In the genomic region with DNA sequence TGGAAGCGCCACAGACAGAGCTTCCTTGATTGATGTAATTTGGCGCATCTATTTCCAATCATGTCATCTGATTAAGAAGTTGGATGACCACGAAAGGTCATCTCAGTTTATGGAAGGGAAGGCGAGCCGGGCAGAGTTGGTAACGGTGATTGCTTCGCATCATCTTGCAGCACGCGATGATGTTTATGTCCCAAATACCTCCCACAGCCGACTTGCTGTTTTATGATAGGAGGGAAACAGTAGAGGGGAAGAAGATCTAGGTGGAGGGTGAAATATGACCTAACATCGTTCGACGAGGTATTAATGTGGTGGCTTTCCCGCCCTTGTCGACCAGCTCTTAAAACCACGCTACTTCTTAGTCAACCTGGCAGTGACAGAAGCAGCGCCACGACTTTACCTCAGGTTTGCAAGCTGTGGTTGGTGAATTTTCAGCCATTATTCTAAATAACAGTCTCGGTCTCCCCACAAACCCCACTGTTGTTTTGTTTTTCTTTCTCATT, we compare ENCODE assay signal across 8 cellular contexts. TPM values are rescaled to one million over a fixed set of nuclear protein-coding genes. Genes with fewer than 3 reads are reported as not detected.
DNase-seq lines count a peak whose midpoint lies in the region; ATAC-seq, FAIRE-seq and TF ChIP-seq lines count a peak whose summit lies in the region.

No MANE protein-coding gene starts in this region.

- 78% methylated on average over 19 of the region's 19 CpGs for WGBS in HepG2 (ENCODE audit: low lambda C conversion rate)

- ATAC-seq in HepG2 (no peak), HG02970 (IDR thresholded peaks at IDR 0.05; ENCODE audit: low FRiP score, unreplicated experiment) (no peak), GM18909 (IDR thresholded peaks at IDR 0.05; ENCODE audit: poor library complexity, unreplicated experiment) (no peak)

- H3K9me3 Mint-ChIP-seq in activated naive CD4-positive, alpha-beta T cell treated with anti-CD3 and anti-CD28 coated beads, Interleukin-2, amount 10 ng/mL, durations not matched to agents 7 days and 5 days, result no peaks in the 10 kb centered on the region

- H3K27me3 ChIP-seq in HepG2 (ENCODE audit: control insufficient read depth in 1 of 2, insufficient read depth in 2 of 2, low read length in 2 of 2), result peaks cover 7 to 28% of the 10 kb centered on the region in 2 experiments

- intact Hi-C loops in HepG2 (cut with micrococcal nuclease; ENCODE audit: unreplicated experiment), result no loop called here

- FAIRE-seq in HepG2 (lab: Jason Lieb, UNC), result no peak

- no peak overlapping the region for H3K27ac ChIP-seq in HepG2 (ENCODE audit: extremely low read length, insufficient read depth, low read length)

- TF ChIP-seq POLR2A in HepG2 (IDR thresholded peaks at IDR 0.05; ENCODE audit: insufficient read depth in 1 of 2, low read depth in 2 of 2, low read length in 2 of 2), result no peak

- no peaks in the 10 kb centered on the region for H3K79me2 ChIP-seq in HepG2 (ENCODE audit: insufficient read depth, low read length)

- H4K20me1 ChIP-seq in HepG2 (ENCODE audit: insufficient read depth, low read length), result no peaks in the 10 kb centered on the region

- no peak for TF ChIP-seq CTCF in HepG2 (CRISPR knock-in tag; IDR thresholded peaks at IDR 0.05)

- H3K4me1 ChIP-seq in HepG2 (ENCODE audit: insufficient read depth, low read length), result peaks cover 13% of the 10 kb centered on the region

- no peaks in the 10 kb centered on the region for H3K36me3 ChIP-seq in HepG2 (replicated peaks in 1 of 2; ENCODE audit: control insufficient read depth in 1 of 2, insufficient read depth in 2 of 2, low read length in 2 of 2)

- H3K9me3 ChIP-seq in HepG2 (ENCODE audit: low read length), result no peaks in the 10 kb centered on the region

- TF ChIP-seq EP300 in HepG2 (IDR thresholded peaks at IDR 0.05; ENCODE audit: low read depth in 2 of 2, low read length in 2 of 2) (no peak), HepG2 (CRISPR knock-in tag; IDR thresholded peaks at IDR 0.05; ENCODE audit: borderline replicate concordance) (no peak)

- in situ Hi-C loops in HepG2 (cut with HindIII; ENCODE audit: extremely low pct_ligation_motif_present, low pct_unique_long_range_greater_than_20kb) (loop anchor here (5.0 kb wide), 1 partner anchor 263 kb away; no protein-coding TSS in a partner anchor), ACHN (cut with HindIII; ENCODE audit: low pct_ligation_motif_present, low pct_unique_long_range_greater_than_20kb, low sequenced_read_pairs) (no loop called here)

- DNase-seq in activated CD4-positive, alpha-beta T cell treated with anti-CD3 and anti-CD28 coated beads for 48 hours, result peak; percentile 71
- DNase-seq in activated CD4-positive, alpha-beta T cell treated with anti-CD3 and anti-CD28 coated beads for 4 hours, result no peak
- DNase-seq in activated naive CD4-positive, alpha-beta T cell treated with anti-CD3 and anti-CD28 coated beads, Interleukin-2, amount 10 ng/mL, durations not matched to agents 7 days and 5 days, result peak; percentile 57
- DNase-seq in HepG2 (ENCODE audit: low spot score) (no peak), ACHN (no peak)
- DNase-seq in stimulated activated CD8-positive, alpha-beta memory T cell treated with anti-CD3 and anti-CD28 coated beads, Interleukin-4, amount 100 ng/mL, for 4 hours (ENCODE audit: low read depth in 2 of 2, low spot score in 1 of 2), result peak; percentile 2 to 4

- CTCF ChIA-PET in activated naive CD4-positive, alpha-beta T cell treated with anti-CD3 and anti-CD28 coated beads, Interleukin-2, amount 10 ng/mL, durations not matched to agents 7 days and 5 days (lab: Charles Lee), result no interaction called here
- CTCF ChIA-PET in HepG2 (lab: Yijun Ruan, JAX; ENCODE audit: low intra/inter-chr PET ratio, low total read pairs), result no interaction called here

- H3K4me1 Mint-ChIP-seq in activated naive CD4-positive, alpha-beta T cell treated with anti-CD3 and anti-CD28 coated beads, Interleukin-2, amount 10 ng/mL, durations not matched to agents 7 days and 5 days, result peaks cover 27% of the 10 kb centered on the region

- H3K27me3 Mint-ChIP-seq in activated naive CD4-positive, alpha-beta T cell treated with anti-CD3 and anti-CD28 coated beads, Interleukin-2, amount 10 ng/mL, durations not matched to agents 7 days and 5 days, result peaks cover 57% of the 10 kb centered on the region

- peak overlapping the region; percentile 52 for H3K4me2 ChIP-seq in HepG2 (ENCODE audit: low read depth, low read length)

- POLR2A ChIA-PET in HepG2 (lab: Yijun Ruan, JAX), result no interaction called here

- H3K27ac Mint-ChIP-seq in activated naive CD4-positive, alpha-beta T cell treated with anti-CD3 and anti-CD28 coated beads, Interleukin-2, amount 10 ng/mL, durations not matched to agents 7 days and 5 days, result peak overlapping the region; percentile 90

- H3K36me3 Mint-ChIP-seq in activated naive CD4-positive, alpha-beta T cell treated with anti-CD3 and anti-CD28 coated beads, Interleukin-2, amount 10 ng/mL, durations not matched to agents 7 days and 5 days, result no peaks in the 10 kb centered on the region

- TF ChIP-seq RAD21 in HepG2 (CRISPR knock-in tag; IDR thresholded peaks at IDR 0.05), result no peak

- no TSS peak for BruUV-seq in HepG2 (replicated peaks; lab: Mats Ljungman, UMichigan)

- H2AFZ ChIP-seq in HepG2 (ENCODE audit: low read length), result no peak overlapping the region

- no peak overlapping the region for H3K4me3 ChIP-seq in HepG2 (replicated peaks in 1 of 3; ENCODE audit: insufficient read depth in 1 of 3, low read depth in 2 of 3, low read length in 3 of 3)

- no peak overlapping the region for H3K9ac ChIP-seq in HepG2 (ENCODE audit: insufficient read depth, low read depth, low read length)

- H3K4me3 Mint-ChIP-seq in activated naive CD4-positive, alpha-beta T cell treated with anti-CD3 and anti-CD28 coated beads, Interleukin-2, amount 10 ng/mL, durations not matched to agents 7 days and 5 days, result peak overlapping the region; percentile 87

TF ChIP-seq in HepG2, 621 proteins besides CTCF, POLR2A, EP300 and RAD21 (continues in another document):
- TF ChIP-seq ZFAT (CRISPR knock-in tag; conservative IDR thresholded peaks at IDR 0.05) (no peak), POLR2AphosphoS5 (IDR thresholded peaks at IDR 0.05; ENCODE audit: low read depth, low read length) (no peak), ELF3 (CRISPR knock-in tag; IDR thresholded peaks at IDR 0.05) (no peak), SIN3A (IDR thresholded peaks at IDR 0.05; ENCODE audit: borderline replicate concordance, low read depth, low read length) (no peak), HHEX (CRISPR knock-in tag; IDR thresholded peaks at IDR 0.05) (no peak), TCF12 (IDR thresholded peaks at IDR 0.05) (no peak), TCF12 (CRISPR knock-in tag; IDR thresholded peaks at IDR 0.05) (no peak), ZMYM2 (CRISPR knock-in tag; IDR thresholded peaks at IDR 0.05) (no peak), ARID3A (IDR thresholded peaks at IDR 0.05; ENCODE audit: low read depth, low read length) (no peak), ZNF552 (CRISPR knock-in tag; IDR thresholded peaks at IDR 0.05; ENCODE audit: borderline replicate concordance) (no peak), RBFOX2 (IDR thresholded peaks at IDR 0.05; ENCODE audit: low read depth, low read length) (no peak)
- TF ChIP-seq, protein P1, sequence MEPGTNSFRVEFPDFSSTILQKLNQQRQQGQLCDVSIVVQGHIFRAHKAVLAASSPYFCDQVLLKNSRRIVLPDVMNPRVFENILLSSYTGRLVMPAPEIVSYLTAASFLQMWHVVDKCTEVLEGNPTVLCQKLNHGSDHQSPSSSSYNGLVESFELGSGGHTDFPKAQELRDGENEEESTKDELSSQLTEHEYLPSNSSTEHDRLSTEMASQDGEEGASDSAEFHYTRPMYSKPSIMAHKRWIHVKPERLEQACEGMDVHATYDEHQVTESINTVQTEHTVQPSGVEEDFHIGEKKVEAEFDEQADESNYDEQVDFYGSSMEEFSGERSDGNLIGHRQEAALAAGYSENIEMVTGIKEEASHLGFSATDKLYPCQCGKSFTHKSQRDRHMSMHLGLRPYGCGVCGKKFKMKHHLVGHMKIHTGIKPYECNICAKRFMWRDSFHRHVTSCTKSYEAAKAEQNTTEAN (CRISPR knock-in tag; conservative IDR thresholded peaks at IDR 0.05), result no peak

RNA-seq across cellular contexts. Expression of gene TANC2, which starts 0.8 kb away (rescaled TPM):
- 0.06 and 0.20 TPM in 2 replicates for total RNA-seq in HepG2 (2016; rRNA removed; fragmentation: Illumina TruSeq; extraction: Trizol)
- total RNA-seq in HepG2 (2016; cell fraction: cytosol; rRNA removed; fragmentation: Illumina TruSeq; extraction: Trizol; ENCODE audit: low read depth), result not detected in 2 replicates
- 0.26 and 0.37 TPM in 2 replicates for total RNA-seq in HepG2 (2016; cell fraction: insoluble cytoplasmic fraction; rRNA removed; fragmentation: Illumina TruSeq; extraction: Trizol)
- 0.21 and 0.62 TPM in 2 replicates for total RNA-seq in HepG2 (2016; cell fraction: membrane; rRNA removed; fragmentation: Illumina TruSeq; extraction: Trizol)
- 0.12 and 0.44 TPM in 2 replicates for total RNA-seq in HepG2 (2016; cell fraction: nucleus; rRNA removed; fragmentation: Illumina TruSeq; extraction: Trizol)
- 0.08 and 0.61 TPM in 2 replicates for polyA plus RNA-seq in HepG2 (2011; rRNA removed)
- polyA plus RNA-seq in HepG2 (2011; cell fraction: cytosol; rRNA removed), result 0.03 and 0.28 TPM in 2 replicates
- 0.16 and 0.17 TPM in 2 replicates for polyA plus RNA-seq in HepG2 (2011; cell fraction: nucleus; rRNA removed)
- 0.05 TPM in 2 replicates for polyA plus RNA-seq in HepG2 (2012)
- not detected in 2 replicates for polyA plus RNA-seq in HepG2 (2016; cell fraction: cytosol; fragmentation: Illumina TruSeq; extraction: Trizol; ENCODE audit: low read depth)
- polyA plus RNA-seq in HepG2 (2016; cell fraction: insoluble cytoplasmic fraction; fragmentation: Illumina TruSeq; extraction: Trizol; ENCODE audit: low read depth), result 0.04 and 0.07 TPM in 2 replicates
- 0.02 TPM in 2 replicates for polyA plus RNA-seq in HepG2 (2016; cell fraction: membrane; fragmentation: Illumina TruSeq; extraction: Trizol; ENCODE audit: low read depth)
- 0.08 and 0.17 TPM in 2 replicates for polyA plus RNA-seq in HepG2 (2016; cell fraction: nucleus; fragmentation: Illumina TruSeq; extraction: Trizol; ENCODE audit: insufficient read depth, low read depth)
- 0.34 and 379 TPM in 2 replicates for polyA minus RNA-seq in HepG2 (2011; rRNA and poly(A)+ RNA removed; ENCODE audit: low replicate concordance)
- 0.09 and 0.10 TPM in 2 replicates for polyA minus RNA-seq in HepG2 (2011; cell fraction: cytosol; rRNA and poly(A)+ RNA removed)
- 1.2 and 2.3 TPM in 2 replicates for polyA minus RNA-seq in HepG2 (2011; cell fraction: nucleus; rRNA and poly(A)+ RNA removed)

Comparison
In these comparisons a context has a peak if more than half of its experiments do, and no peak if none do; other contexts are left out.
1. DNase-seq: peak in activated CD4-positive, alpha-beta T cell treated with anti-CD3 and anti-CD28 coated beads for 48 hours (single experiment), activated naive CD4-positive, alpha-beta T cell treated with anti-CD3 and anti-CD28 coated beads, Interleukin-2, amount 10 ng/mL, durations not matched to agents 7 days and 5 days (single experiment) and stimulated activated CD8-positive, alpha-beta memory T cell treated with anti-CD3 and anti-CD28 coated beads, Interleukin-4, amount 100 ng/mL, for 4 hours (2 of 2); none in activated CD4-positive, alpha-beta T cell treated with anti-CD3 and anti-CD28 coated beads for 4 hours (0 of 2), HepG2 (single experiment) and ACHN (single experiment).